In the genomic region with DNA sequence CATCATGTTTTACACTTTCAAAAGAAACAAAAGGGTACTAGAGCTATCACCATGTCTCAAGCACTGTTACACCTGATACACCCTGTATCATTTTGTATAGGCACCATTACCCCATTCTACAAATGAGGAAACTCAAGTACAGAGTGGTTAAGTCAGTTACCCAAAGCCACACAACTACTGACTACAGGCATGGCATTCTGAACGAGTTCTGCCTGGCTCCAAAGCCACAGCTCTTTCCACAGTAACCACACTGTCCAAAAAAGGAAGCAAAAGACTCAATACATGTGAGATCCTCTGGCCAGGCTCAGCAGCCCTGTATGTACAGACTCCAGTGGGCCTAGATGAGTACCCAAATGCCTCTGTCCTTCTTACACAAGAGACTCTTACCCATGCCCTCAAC, we compare ENCODE assay signal across 14 cellular contexts. TPM values are rescaled to one million over a fixed set of nuclear protein-coding genes. Genes with fewer than 3 reads are reported as not detected.
DNase-seq lines count a peak whose midpoint lies in the region; ATAC-seq, FAIRE-seq and TF ChIP-seq lines count a peak whose summit lies in the region.
"Had no signal": no experiment of that assay in that cellular context is flagged by ENCODE, and none has a peak within 500 bp of the region (broad histone marks: within the 10 kb centered on the region; RNA-seq: fewer than 3 reads in every experiment).

No MANE protein-coding gene starts in this region.

- peak; percentile 35 for ATAC-seq in HG02884 (IDR thresholded peaks at IDR 0.05; ENCODE audit: unreplicated experiment)
- ATAC-seq in HG03342 (IDR thresholded peaks at IDR 0.05; ENCODE audit: unreplicated experiment), result no peak
- ATAC-seq: esophagus mucosa, GM23338 had no signal

- H3K9me3 ChIP-seq in muscle layer of colon (ENCODE audit: low read length), result no peaks in the 10 kb centered on the region
- no peaks in the 10 kb centered on the region for H3K9me3 ChIP-seq in kidney (ENCODE audit: control insufficient read depth in 1 of 2, low read length in 2 of 2)

- peaks cover 38% of the 10 kb centered on the region for H3K4me1 Mint-ChIP-seq in T-helper 2 cell treated with Interferon-gamma antibody and Interleukin-4, amounts not matched to agents 5 μg/mL and 100 μg/mL, for 36 hours (ENCODE audit: low read depth)

- peaks cover 61% of the 10 kb centered on the region for H3K36me3 Mint-ChIP-seq in T-helper 2 cell treated with Interferon-gamma antibody and Interleukin-4, amounts not matched to agents 5 μg/mL and 100 μg/mL, for 36 hours (ENCODE audit: low read depth)

- H3K9me3 Mint-ChIP-seq in T-helper 2 cell treated with Interferon-gamma antibody and Interleukin-4, amounts not matched to agents 5 μg/mL and 100 μg/mL, for 36 hours, result no peaks in the 10 kb centered on the region
- H3K9me3 Mint-ChIP-seq: GM23338, memory B cell had no signal

- H3K4me3 Mint-ChIP-seq in T-helper 2 cell treated with Interferon-gamma antibody and Interleukin-4, amounts not matched to agents 5 μg/mL and 100 μg/mL, for 36 hours, result peak overlapping the region; percentile 38
- H3K4me3 Mint-ChIP-seq: GM23338, memory B cell had no signal

- no peaks in the 10 kb centered on the region for H3K27me3 Mint-ChIP-seq in T-helper 2 cell treated with Interferon-gamma antibody and Interleukin-4, amounts not matched to agents 5 μg/mL and 100 μg/mL, for 36 hours (ENCODE audit: low read depth)
- H3K27me3 Mint-ChIP-seq: memory B cell had no signal

- H3K4me1 ChIP-seq in muscle layer of colon (ENCODE audit: insufficient read depth, low read length) (peaks cover 38% of the 10 kb centered on the region), kidney (ENCODE audit: control insufficient read depth in 1 of 2, insufficient read depth in 1 of 2, low read depth in 1 of 2, low read length in 2 of 2) (peaks cover 19 to 23% of the 10 kb centered on the region in 2 donors)

- peak overlapping the region; percentile 82 for H3K27ac Mint-ChIP-seq in T-helper 2 cell treated with Interferon-gamma antibody and Interleukin-4, amounts not matched to agents 5 μg/mL and 100 μg/mL, for 36 hours
- H3K27ac Mint-ChIP-seq: GM23338, memory B cell had no signal

- H3K27ac ChIP-seq in muscle layer of colon (ENCODE audit: low read depth, low read length), result peak overlapping the region; percentile 13
- no peak overlapping the region for H3K27ac ChIP-seq in kidney (ENCODE audit: low read depth in 2 of 2, low read length in 2 of 2)
- H3K27ac ChIP-seq: SK-N-MC had no signal

- H3K4me3 ChIP-seq in muscle layer of colon (ENCODE audit: low read depth in 1 of 2, low read length in 2 of 2) (no peak overlapping the region), kidney (ENCODE audit: low read length in 2 of 2) (no peak overlapping the region)
- H3K4me3 ChIP-seq: GM23338, SK-N-MC had no signal

- no peak for TF ChIP-seq CTCF in kidney (IDR thresholded peaks at IDR 0.05; ENCODE audit: borderline replicate concordance, extremely low read depth, insufficient read depth)

- H3K9ac ChIP-seq in muscle layer of colon (ENCODE audit: low read length) (no peak overlapping the region), kidney (ENCODE audit: low read length in 2 of 2) (no peak overlapping the region)

- intact Hi-C loops in kidney (cut with DNase I), result no loop called here

- no peaks in the 10 kb centered on the region for H3K27me3 ChIP-seq in muscle layer of colon (ENCODE audit: control insufficient read depth in 1 of 2, insufficient read depth in 2 of 2, low read length in 2 of 2)

- H3K36me3 ChIP-seq in muscle layer of colon (ENCODE audit: insufficient read depth, low read length) (peaks cover 56% of the 10 kb centered on the region), kidney (ENCODE audit: control insufficient read depth in 1 of 2, insufficient read depth in 2 of 2, low read length in 2 of 2) (peaks cover 7 to 38% of the 10 kb centered on the region in 2 donors)

- FAIRE-seq in kidney (lab: Jason Lieb, UNC), result no peak

- DNase-seq in GDM1 (lab: John Stamatoyannopoulos, UW) (peak; percentile 71), kidney (no peak), NCI-H1048 (lab: John Stamatoyannopoulos, UW) (no peak), NCI-H446 treated with DMSO at 0.1 percent for 48 hours (lab: John Stamatoyannopoulos, UW) (no peak)
- peak; percentile 51 for DNase-seq in T-helper 2 cell treated with Interferon-gamma antibody and Interleukin-4, amounts not matched to agents 5 μg/mL and 100 μg/mL, for 36 hours (ENCODE audit: low spot score)
- DNase-seq: activated gamma-delta T cell, Karpas-422 had no signal

RNA-seq across cellular contexts. Expression of gene DYNC1LI2, which starts 4.7 kb away (rescaled TPM):
- 119 TPM for total RNA-seq in kidney
- polyA plus RNA-seq in kidney (ENCODE audit: insufficient read depth, low read depth, low replicate concordance), result 32.0 TPM

RNA-seq across cellular contexts. Expression of gene CMTM4, which starts 50.1 kb away (rescaled TPM):
- 82.2 TPM for total RNA-seq in kidney
- polyA plus RNA-seq in kidney (ENCODE audit: insufficient read depth, low read depth, low replicate concordance), result 43.2 TPM

RNA-seq across cellular contexts. Expression of gene TERB1, which starts 54.7 kb away (rescaled TPM):
- 0.19 TPM for total RNA-seq in kidney
- not detected for polyA plus RNA-seq in kidney (ENCODE audit: insufficient read depth, low read depth, low replicate concordance)
- total RNA-seq: GM23338 had no signal
- polyA plus RNA-seq: GM23338 had no signal

Comparison
In these comparisons a context has a peak if more than half of its experiments do, and no peak if none do; other contexts are left out.
1. DNase-seq: peak in GDM1 (single experiment) and T-helper 2 cell treated with Interferon-gamma antibody and Interleukin-4, amounts not matched to agents 5 μg/mL and 100 μg/mL, for 36 hours (single experiment); none in kidney (single experiment), NCI-H1048 (single experiment) and NCI-H446 treated with DMSO at 0.1 percent for 48 hours (single experiment).